1 cellular context compared by ENCODE assay signal in genomic region chr12:45615268-45615667, GRCh38.
A peak's percentile ranks its signal among the peaks of the same experiment; 100 is the strongest.
TF ChIP-seq lines count a peak whose summit lies in the region.

No MANE protein-coding gene starts in this region.

TF ChIP-seq in HEK293, 187 proteins besides CTCF, POLR2A, EP300 and RAD21 (continued from another document and continues in another):
- TF ChIP-seq ZNF654 (tag by site-specific recombination; IDR thresholded peaks at IDR 0.05; ENCODE audit: low read depth): peak; percentile 8; the same call in 1 of the 2 replicates
- TF ChIP-seq ZNF768 (tag by site-specific recombination; IDR thresholded peaks at IDR 0.05): no peak
- TF ChIP-seq ZNF248 (tag by site-specific recombination; IDR thresholded peaks at IDR 0.05): peak; percentile 47; the same call in 1 of the 2 replicates
- peak; percentile 78 for TF ChIP-seq ZNF692 (tag by site-specific recombination; IDR thresholded peaks at IDR 0.05)
- peak; percentile 81 for TF ChIP-seq IKZF3 (tag by site-specific recombination; IDR thresholded peaks at IDR 0.05)
- TF ChIP-seq ZNF398 (tag by site-specific recombination; IDR thresholded peaks at IDR 0.05): peak; percentile 87
- peak; percentile 54; the same call in 1 of the 2 replicates for TF ChIP-seq ZNF600 (tag by site-specific recombination; IDR thresholded peaks at IDR 0.05)
- TF ChIP-seq ZNF677 (tag by site-specific recombination; IDR thresholded peaks at IDR 0.05): no peak
- TF ChIP-seq ZNF513 (tag by site-specific recombination; IDR thresholded peaks at IDR 0.05): 0 out of 2 replicates have a peak, but pooled peaks have one; percentile 33
- TF ChIP-seq ELK4 (IDR thresholded peaks at IDR 0.05; ENCODE audit: borderline replicate concordance, low read depth, low read length): no peak
- no peak; the same call in 1 of the 2 replicates for TF ChIP-seq SCRT2 (tag by site-specific recombination; IDR thresholded peaks at IDR 0.05)
- TF ChIP-seq, protein P1, sequence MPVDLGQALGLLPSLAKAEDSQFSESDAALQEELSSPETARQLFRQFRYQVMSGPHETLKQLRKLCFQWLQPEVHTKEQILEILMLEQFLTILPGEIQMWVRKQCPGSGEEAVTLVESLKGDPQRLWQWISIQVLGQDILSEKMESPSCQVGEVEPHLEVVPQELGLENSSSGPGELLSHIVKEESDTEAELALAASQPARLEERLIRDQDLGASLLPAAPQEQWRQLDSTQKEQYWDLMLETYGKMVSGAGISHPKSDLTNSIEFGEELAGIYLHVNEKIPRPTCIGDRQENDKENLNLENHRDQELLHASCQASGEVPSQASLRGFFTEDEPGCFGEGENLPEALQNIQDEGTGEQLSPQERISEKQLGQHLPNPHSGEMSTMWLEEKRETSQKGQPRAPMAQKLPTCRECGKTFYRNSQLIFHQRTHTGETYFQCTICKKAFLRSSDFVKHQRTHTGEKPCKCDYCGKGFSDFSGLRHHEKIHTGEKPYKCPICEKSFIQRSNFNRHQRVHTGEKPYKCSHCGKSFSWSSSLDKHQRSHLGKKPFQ (tag by site-specific recombination; IDR thresholded peaks at IDR 0.05): peak; percentile 57; the same call in 1 of the 2 replicates
- TF ChIP-seq ZNF19 (tag by site-specific recombination; IDR thresholded peaks at IDR 0.05; ENCODE audit: low read depth): no peak
- TF ChIP-seq ZBTB17 (tag by site-specific recombination; IDR thresholded peaks at IDR 0.05): peak; percentile 60
- TF ChIP-seq KLF10 (tag by site-specific recombination; IDR thresholded peaks at IDR 0.05): 0 out of 2 replicates have a peak, but pooled peaks have one; percentile 51
- peak; percentile 94 for TF ChIP-seq PRDM6 (tag by site-specific recombination; IDR thresholded peaks at IDR 0.05)
- TF ChIP-seq WT1 (tag by site-specific recombination; IDR thresholded peaks at IDR 0.05): peak; percentile 98
- 0 out of 2 replicates have a peak, but pooled peaks have one; percentile 19 for TF ChIP-seq ZNF449 (tag by site-specific recombination; IDR thresholded peaks at IDR 0.05)
- peak; percentile 95 for TF ChIP-seq ZNF843 (tag by site-specific recombination; IDR thresholded peaks at IDR 0.05)
- TF ChIP-seq KLF17 (tag by site-specific recombination; IDR thresholded peaks at IDR 0.05): 0 out of 2 replicates have a peak, but pooled peaks have one; percentile 25
- peak; percentile 91 for TF ChIP-seq OVOL3 (tag by site-specific recombination; IDR thresholded peaks at IDR 0.05)
- TF ChIP-seq MEIS1 (CRISPR knock-in tag; IDR thresholded peaks at IDR 0.05; ENCODE audit: borderline replicate concordance): peak; percentile 85
- peak; percentile 80 for TF ChIP-seq ZNF302 (tag by site-specific recombination; IDR thresholded peaks at IDR 0.05; ENCODE audit: low read depth)
- peak; percentile 70; the same call in 1 of the 2 replicates for TF ChIP-seq GLI2 (tag by site-specific recombination; IDR thresholded peaks at IDR 0.05; ENCODE audit: borderline replicate concordance, low read depth)
- TF ChIP-seq ZNF561 (tag by site-specific recombination; IDR thresholded peaks at IDR 0.05; ENCODE audit: borderline replicate concordance): peak; percentile 97
- TF ChIP-seq, protein P2, sequence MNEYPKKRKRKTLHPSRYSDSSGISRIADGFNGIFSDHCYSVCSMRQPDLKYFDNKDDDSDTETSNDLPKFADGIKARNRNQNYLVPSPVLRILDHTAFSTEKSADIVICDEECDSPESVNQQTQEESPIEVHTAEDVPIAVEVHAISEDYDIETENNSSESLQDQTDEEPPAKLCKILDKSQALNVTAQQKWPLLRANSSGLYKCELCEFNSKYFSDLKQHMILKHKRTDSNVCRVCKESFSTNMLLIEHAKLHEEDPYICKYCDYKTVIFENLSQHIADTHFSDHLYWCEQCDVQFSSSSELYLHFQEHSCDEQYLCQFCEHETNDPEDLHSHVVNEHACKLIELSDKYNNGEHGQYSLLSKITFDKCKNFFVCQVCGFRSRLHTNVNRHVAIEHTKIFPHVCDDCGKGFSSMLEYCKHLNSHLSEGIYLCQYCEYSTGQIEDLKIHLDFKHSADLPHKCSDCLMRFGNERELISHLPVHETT (tag by site-specific recombination; IDR thresholded peaks at IDR 0.05): peak; percentile 68; the same call in 1 of the 2 replicates
- TF ChIP-seq ZNF423 (tag by site-specific recombination; IDR thresholded peaks at IDR 0.05): 0 out of 2 replicates have a peak, but pooled peaks have one; percentile 31
- peak; percentile 81; the same call in 1 of the 2 replicates for TF ChIP-seq GFI1B (tag by site-specific recombination; IDR thresholded peaks at IDR 0.05)
- TF ChIP-seq ZSCAN23 (tag by site-specific recombination; IDR thresholded peaks at IDR 0.05): peak; percentile 42; the same call in 1 of the 2 replicates
- TF ChIP-seq, protein P3, sequence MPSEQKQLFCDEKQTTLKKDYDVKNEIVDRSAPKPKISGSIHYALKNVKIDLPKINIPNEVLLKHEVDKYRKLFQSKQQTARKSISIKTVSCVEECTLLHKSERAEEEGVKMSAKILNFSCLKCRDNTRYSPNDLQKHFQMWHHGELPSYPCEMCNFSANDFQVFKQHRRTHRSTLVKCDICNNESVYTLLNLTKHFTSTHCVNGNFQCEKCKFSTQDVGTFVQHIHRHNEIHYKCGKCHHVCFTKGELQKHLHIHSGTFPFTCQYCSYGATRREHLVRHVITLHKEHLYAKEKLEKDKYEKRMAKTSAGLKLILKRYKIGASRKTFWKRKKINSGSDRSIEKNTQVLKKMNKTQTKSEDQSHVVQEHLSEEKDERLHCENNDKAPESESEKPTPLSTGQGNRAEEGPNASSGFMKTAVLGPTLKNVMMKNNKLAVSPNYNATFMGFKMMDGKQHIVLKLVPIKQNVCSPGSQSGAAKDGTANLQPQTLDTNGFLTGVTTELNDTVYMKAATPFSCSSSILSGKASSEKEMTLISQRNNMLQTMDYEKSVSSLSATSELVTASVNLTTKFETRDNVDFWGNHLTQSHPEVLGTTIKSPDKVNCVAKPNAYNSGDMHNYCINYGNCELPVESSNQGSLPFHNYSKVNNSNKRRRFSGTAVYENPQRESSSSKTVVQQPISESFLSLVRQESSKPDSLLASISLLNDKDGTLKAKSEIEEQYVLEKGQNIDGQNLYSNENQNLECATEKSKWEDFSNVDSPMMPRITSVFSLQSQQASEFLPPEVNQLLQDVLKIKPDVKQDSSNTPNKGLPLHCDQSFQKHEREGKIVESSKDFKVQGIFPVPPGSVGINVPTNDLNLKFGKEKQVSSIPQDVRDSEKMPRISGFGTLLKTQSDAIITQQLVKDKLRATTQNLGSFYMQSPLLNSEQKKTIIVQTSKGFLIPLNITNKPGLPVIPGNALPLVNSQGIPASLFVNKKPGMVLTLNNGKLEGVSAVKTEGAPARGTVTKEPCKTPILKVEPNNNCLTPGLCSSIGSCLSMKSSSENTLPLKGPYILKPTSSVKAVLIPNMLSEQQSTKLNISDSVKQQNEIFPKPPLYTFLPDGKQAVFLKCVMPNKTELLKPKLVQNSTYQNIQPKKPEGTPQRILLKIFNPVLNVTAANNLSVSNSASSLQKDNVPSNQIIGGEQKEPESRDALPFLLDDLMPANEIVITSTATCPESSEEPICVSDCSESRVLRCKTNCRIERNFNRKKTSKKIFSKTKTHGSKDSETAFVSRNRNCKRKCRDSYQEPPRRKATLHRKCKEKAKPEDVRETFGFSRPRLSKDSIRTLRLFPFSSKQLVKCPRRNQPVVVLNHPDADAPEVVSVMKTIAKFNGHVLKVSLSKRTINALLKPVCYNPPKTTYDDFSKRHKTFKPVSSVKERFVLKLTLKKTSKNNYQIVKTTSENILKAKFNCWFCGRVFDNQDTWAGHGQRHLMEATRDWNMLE (tag by site-specific recombination; conservative IDR thresholded peaks at IDR 0.05; ENCODE audit: low read depth): peak; percentile 57
- TF ChIP-seq ZNF529 (tag by site-specific recombination; IDR thresholded peaks at IDR 0.05; ENCODE audit: insufficient replicate concordance): peak; percentile 12
- TF ChIP-seq FEZF1 (tag by site-specific recombination; IDR thresholded peaks at IDR 0.05): peak; percentile 89
- TF ChIP-seq, protein P4, sequence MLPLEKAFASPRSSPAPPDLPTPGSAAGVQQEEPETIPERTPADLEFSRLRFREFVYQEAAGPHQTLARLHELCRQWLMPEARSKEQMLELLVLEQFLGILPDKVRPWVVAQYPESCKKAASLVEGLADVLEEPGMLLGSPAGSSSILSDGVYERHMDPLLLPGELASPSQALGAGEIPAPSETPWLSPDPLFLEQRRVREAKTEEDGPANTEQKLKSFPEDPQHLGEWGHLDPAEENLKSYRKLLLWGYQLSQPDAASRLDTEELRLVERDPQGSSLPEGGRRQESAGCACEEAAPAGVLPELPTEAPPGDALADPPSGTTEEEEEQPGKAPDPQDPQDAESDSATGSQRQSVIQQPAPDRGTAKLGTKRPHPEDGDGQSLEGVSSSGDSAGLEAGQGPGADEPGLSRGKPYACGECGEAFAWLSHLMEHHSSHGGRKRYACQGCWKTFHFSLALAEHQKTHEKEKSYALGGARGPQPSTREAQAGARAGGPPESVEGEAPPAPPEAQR (tag by site-specific recombination; IDR thresholded peaks at IDR 0.05): 0 out of 2 replicates have a peak, but pooled peaks have one; percentile 71
- TF ChIP-seq ZNF629 (tag by site-specific recombination; IDR thresholded peaks at IDR 0.05): peak; percentile 73
- peak; percentile 80; the same call in 1 of the 2 replicates for TF ChIP-seq ZSCAN30 (tag by site-specific recombination; IDR thresholded peaks at IDR 0.05)
- TF ChIP-seq SP7 (tag by site-specific recombination; IDR thresholded peaks at IDR 0.05): peak; percentile 86
- no peak for TF ChIP-seq ZNF140 (tag by site-specific recombination; IDR thresholded peaks at IDR 0.05)
